Comparison of ENCODE assay signal across 1 cellular context in the genomic region with DNA sequence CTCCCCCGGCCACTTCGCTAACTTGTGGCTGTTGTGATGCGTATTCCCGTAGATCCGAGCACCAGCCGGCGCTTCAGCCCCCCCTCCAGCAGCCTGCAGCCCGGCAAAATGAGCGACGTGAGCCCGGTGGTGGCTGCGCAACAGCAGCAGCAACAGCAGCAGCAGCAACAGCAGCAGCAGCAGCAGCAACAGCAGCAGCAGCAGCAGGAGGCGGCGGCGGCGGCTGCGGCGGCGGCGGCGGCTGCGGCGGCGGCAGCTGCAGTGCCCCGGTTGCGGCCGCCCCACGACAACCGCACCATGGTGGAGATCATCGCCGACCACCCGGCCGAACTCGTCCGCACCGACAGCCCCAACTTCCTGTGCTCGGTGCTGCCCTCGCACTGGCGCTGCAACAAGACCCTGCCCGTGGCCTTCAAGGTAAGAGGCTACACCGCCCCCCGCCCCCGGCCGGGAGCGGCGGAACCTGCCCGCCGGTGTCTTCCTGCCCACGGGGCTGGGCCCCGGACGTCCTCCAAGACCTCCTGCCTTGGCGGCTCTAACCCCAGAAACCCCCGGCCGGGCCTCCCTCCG.
A peak's percentile ranks its signal among the peaks of the same experiment; 100 is the strongest.
TF ChIP-seq lines count a peak whose summit lies in the region.

No MANE protein-coding gene starts in this region.

TF ChIP-seq in H1, 55 proteins besides CTCF, POLR2A, EP300 and RAD21:
- 0 out of 2 replicates have a peak, but pooled peaks have one; percentile 4 for TF ChIP-seq YY1 (IDR thresholded peaks at IDR 0.05; ENCODE audit: low read depth, low read length)
- no peak for TF ChIP-seq TBP (IDR thresholded peaks at IDR 0.05; ENCODE audit: low read depth, low read length)
- peak; percentile 25 for TF ChIP-seq EZH2 (IDR thresholded peaks at IDR 0.05; ENCODE audit: low read depth, low read length, severe bottlenecking)
- TF ChIP-seq SAP30 (IDR thresholded peaks at IDR 0.05; ENCODE audit: insufficient read depth, insufficient replicate concordance, low read length): no peak
- 0 out of 2 replicates have a peak, but pooled peaks have one; percentile 20 for TF ChIP-seq PHF8 (conservative IDR thresholded peaks at IDR 0.05; ENCODE audit: low read depth, low read length)
- no peak for TF ChIP-seq RFX5 (IDR thresholded peaks at IDR 0.05; ENCODE audit: borderline replicate concordance, low read depth, low read length)
- TF ChIP-seq TAF1 (IDR thresholded peaks at IDR 0.05; ENCODE audit: low read depth, low read length): no peak
- no peak for TF ChIP-seq HDAC6 (IDR thresholded peaks at IDR 0.05; ENCODE audit: low read depth, low read length)
- TF ChIP-seq SIX5 (IDR thresholded peaks at IDR 0.05; ENCODE audit: low read depth, low read length): no peak
- TF ChIP-seq RBBP5 (IDR thresholded peaks at IDR 0.05; ENCODE audit: borderline replicate concordance, low read depth, low read length): 0 out of 2 replicates have a peak, but pooled peaks have one; percentile 1
- TF ChIP-seq POU5F1 (IDR thresholded peaks at IDR 0.05; ENCODE audit: low read depth, low read length): no peak
- no peak for TF ChIP-seq GABPA (IDR thresholded peaks at IDR 0.05; ENCODE audit: borderline replicate concordance, insufficient read depth, low read length)
- no peak; the same call in 1 of the 2 replicates for TF ChIP-seq SUZ12 (IDR thresholded peaks at IDR 0.05; ENCODE audit: low read length)
- no peak for TF ChIP-seq KDM5A (IDR thresholded peaks at IDR 0.05; ENCODE audit: low read length)
- TF ChIP-seq CBX5 (IDR thresholded peaks at IDR 0.05; ENCODE audit: low read depth, low read length): no peak
